8 cellular contexts compared by ENCODE assay signal in genomic region chr10:36725581-36726520, GRCh38.
DNase-seq lines count a peak whose midpoint lies in the region; ATAC-seq and TF ChIP-seq lines count a peak whose summit lies in the region.

No MANE protein-coding gene starts in this region.

- peak; percentile 84 for ATAC-seq in left ventricle myocardium superior
- no peak for ATAC-seq in T-cell (replicated peaks in 1 of 4)

- H3K27ac ChIP-seq in uterus: no peak overlapping the region

- no peak for TF ChIP-seq POLR2A in uterus (IDR thresholded peaks at IDR 0.05)

- no peaks in the 10 kb centered on the region for H3K36me3 Mint-ChIP-seq in T-cell

- H3K27me3 ChIP-seq in uterus: no peaks in the 10 kb centered on the region

- peaks cover 13 to 14% (median 13%) of the 10 kb centered on the region in 3 donors for H3K9me3 Mint-ChIP-seq in T-cell

- no peaks in the 10 kb centered on the region for H3K9me3 ChIP-seq in uterus

- H3K4me3 ChIP-seq in AG10803 (ENCODE audit: low read length) (no peak overlapping the region), uterus (no peak overlapping the region)

- intact Hi-C loops in left ventricle myocardium superior (cut with micrococcal nuclease): no loop called here
- intact Hi-C loops in uterus (cut with DNase I; ENCODE audit: low total_unique reads): no loop called here

- no peak overlapping the region for H3K27ac Mint-ChIP-seq in T-cell

- TF ChIP-seq CTCF in AG10803 (conservative IDR thresholded peaks at IDR 0.05; ENCODE audit: low read length) (peak; percentile 51), LNCAP (IDR thresholded peaks at IDR 0.05) (peak; percentile 34; the same call in 1 of the 2 replicates), uterus (IDR thresholded peaks at IDR 0.05) (no peak)

- H3K27me3 Mint-ChIP-seq in T-cell: no peaks in the 10 kb centered on the region

- DNase-seq in AG10803 (ENCODE audit: low read depth): peak; percentile 92
- DNase-seq in SW 1271 (lab: John Stamatoyannopoulos, UW): peak; percentile 37 to 84
- no peak for DNase-seq in left ventricle myocardium superior
- DNase-seq in stromal cell of bone marrow (ENCODE audit: low read depth): peak; percentile 93
- DNase-seq in uterus: no peak
- no peak for DNase-seq in T-cell
- no peak for DNase-seq in stimulated activated naive CD4-positive, alpha-beta T cell treated with Interleukin-2 at 50 U/mL for 16 hours (lab: John Stamatoyannopoulos, UW)

- H3K4me1 Mint-ChIP-seq in T-cell: no peaks in the 10 kb centered on the region

- no peaks in the 10 kb centered on the region for H3K36me3 ChIP-seq in uterus

- no peaks in the 10 kb centered on the region for H3K4me1 ChIP-seq in uterus

- CTCF ChIA-PET in T-cell (lab: Charles Lee): no interaction called here

- no peak overlapping the region for H3K4me3 Mint-ChIP-seq in T-cell

- POLR2A ChIA-PET in T-cell (lab: Charles Lee): interaction anchor here in 1 of 2 donors (0.7 kb wide), 1 partner anchor 78 kb away, joined by 4 read pairs; no protein-coding TSS in a partner anchor

Comparison
In these comparisons a context has a peak if more than half of its experiments do, and no peak if none do; other contexts are left out.
1. DNase-seq: peak in AG10803 (single experiment), SW 1271 (2 of 2) and stromal cell of bone marrow (single experiment); none in left ventricle myocardium superior (single experiment), uterus (0 of 2), T-cell (0 of 34) and stimulated activated naive CD4-positive, alpha-beta T cell treated with Interleukin-2 at 50 U/mL for 16 hours (single experiment).
2. CTCF ChIP-seq: peak in AG10803 (single experiment) and LNCAP (single experiment); none in uterus (0 of 4).